ENCODE assay signal across 29 cellular contexts in the genomic region with DNA sequence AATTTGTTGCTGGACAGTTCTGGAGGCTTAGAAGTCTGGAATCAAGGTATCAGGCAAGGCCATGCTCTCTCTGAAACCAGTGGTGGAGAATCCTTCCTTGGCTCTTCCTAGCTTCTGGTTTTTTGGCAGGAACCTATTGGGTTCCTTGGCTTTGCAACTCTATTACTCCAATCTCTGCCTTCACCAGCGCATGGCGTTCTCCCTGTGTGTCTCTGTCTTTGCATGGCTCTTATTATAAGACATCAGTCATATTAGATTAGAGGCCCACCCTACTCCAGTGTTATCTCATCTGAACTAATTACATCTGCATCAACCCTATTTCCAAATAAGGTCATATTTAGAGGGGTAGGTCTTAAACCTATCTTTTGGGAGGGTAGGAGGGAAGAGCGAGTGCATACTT.
"Had no signal": no experiment of that assay in that cellular context is flagged by ENCODE, and none has a peak within 500 bp of the region (broad histone marks: within the 10 kb centered on the region; RNA-seq: fewer than 3 reads in every experiment).

No MANE protein-coding gene starts in this region.

- H3K27me3 ChIP-seq: ascending aorta had no signal

- DNase-seq: activated CD4-positive, alpha-beta memory T cell treated with anti-CD3 and anti-CD28 coated beads, Interleukin-2, amount 10 ng/mL, durations not matched to agents 7 days and 5 days; activated CD4-positive, alpha-beta T cell treated with anti-CD3 and anti-CD28 coated beads for 1 hour; activated CD4-positive, alpha-beta T cell treated with anti-CD3 and anti-CD28 coated beads for 36 hours; activated CD4-positive, alpha-beta T cell treated with anti-CD3 and anti-CD28 coated beads for 48 hours; activated CD4-positive, alpha-beta T cell treated with anti-CD3 and anti-CD28 coated beads, Interleukin-2, amount 10 ng/mL, durations not matched to agents 7 days and 5 days; activated CD4-positive, alpha-beta T cell treated with anti-CD3 and anti-CD28 coated beads, Interleukin-2, amount 50 U/mL, for 48 hours; activated CD4-positive, CD25-positive, alpha-beta regulatory T cell; activated CD8-positive, alpha-beta memory T cell treated with anti-CD3 and anti-CD28 coated beads for 24 hours; activated CD8-positive, alpha-beta memory T cell treated with anti-CD3 and anti-CD28 coated beads, Interleukin-2, amount 10 ng/mL, durations not matched to agents 7 days and 5 days; activated CD8-positive, alpha-beta memory T cell treated with anti-CD3 and anti-CD28 coated beads, Interleukin-2, amount 50 U/mL, for 48 hours; activated CD8-positive, alpha-beta T cell treated with anti-CD3 and anti-CD28 coated beads, Interleukin-2, amount 10 ng/mL, durations not matched to agents 7 days and 5 days; activated effector memory CD4-positive, alpha-beta T cell treated with Interleukin-2 at 50 U/mL for 16 hours; activated gamma-delta T cell; activated naive CD4-positive, alpha-beta T cell treated with anti-CD3 and anti-CD28 coated beads, Interleukin-2, amount 10 ng/mL, durations not matched to agents 7 days and 5 days; activated naive CD4-positive, alpha-beta T cell treated with Interleukin-2 at 50 U/mL for 16 hours; activated naive CD8-positive, alpha-beta T cell treated with anti-CD3 and anti-CD28 coated beads, Interleukin-2, amount 10 ng/mL, durations not matched to agents 7 days and 5 days; activated naive CD8-positive, alpha-beta T cell treated with anti-CD3 and anti-CD28 coated beads, Interleukin-2, amount 50 U/mL, for 24 hours; activated T-cell treated with anti-CD3 and anti-CD28 coated beads, Interleukin-2, amount 50 U/mL, for 24 hours; activated T-cell treated with anti-CD3 and anti-CD28 coated beads, Interleukin-2, amount 50 U/mL, for 48 hours; amygdala; anterior cingulate cortex; central memory CD4-positive, alpha-beta T cell; T-helper 1 cell; T-helper 2 cell; T-helper 9 cell; WERI-Rb-1 had no signal

- H3K36me3 ChIP-seq: ascending aorta, WERI-Rb-1 had no signal

- H3K4me3 ChIP-seq: ascending aorta had no signal

- H3K4me1 ChIP-seq: ascending aorta had no signal

- H3K27ac ChIP-seq: ascending aorta, WERI-Rb-1 had no signal

- H3K9me3 ChIP-seq: ascending aorta had no signal

- ATAC-seq: activated CD4-positive, alpha-beta T cell treated with anti-CD3 and anti-CD28 coated beads for 36 hours; activated CD4-positive, CD25-positive, alpha-beta regulatory T cell treated with anti-CD3 and anti-CD28 coated beads, Interleukin-2, amount 50 U/mL, for 24 hours; activated CD8-positive, alpha-beta memory T cell treated with anti-CD3 and anti-CD28 coated beads, Interleukin-2, amount 10 ng/mL, durations not matched to agents 7 days and 5 days; activated CD8-positive, alpha-beta T cell treated with anti-CD3 and anti-CD28 coated beads, Interleukin-2, amount 10 ng/mL, durations not matched to agents 7 days and 5 days; activated naive CD8-positive, alpha-beta T cell treated with anti-CD3 and anti-CD28 coated beads, Interleukin-2, amount 50 U/mL, for 24 hours; WTC11 had no signal
